8 cellular contexts compared by ENCODE assay signal in the genomic region with DNA sequence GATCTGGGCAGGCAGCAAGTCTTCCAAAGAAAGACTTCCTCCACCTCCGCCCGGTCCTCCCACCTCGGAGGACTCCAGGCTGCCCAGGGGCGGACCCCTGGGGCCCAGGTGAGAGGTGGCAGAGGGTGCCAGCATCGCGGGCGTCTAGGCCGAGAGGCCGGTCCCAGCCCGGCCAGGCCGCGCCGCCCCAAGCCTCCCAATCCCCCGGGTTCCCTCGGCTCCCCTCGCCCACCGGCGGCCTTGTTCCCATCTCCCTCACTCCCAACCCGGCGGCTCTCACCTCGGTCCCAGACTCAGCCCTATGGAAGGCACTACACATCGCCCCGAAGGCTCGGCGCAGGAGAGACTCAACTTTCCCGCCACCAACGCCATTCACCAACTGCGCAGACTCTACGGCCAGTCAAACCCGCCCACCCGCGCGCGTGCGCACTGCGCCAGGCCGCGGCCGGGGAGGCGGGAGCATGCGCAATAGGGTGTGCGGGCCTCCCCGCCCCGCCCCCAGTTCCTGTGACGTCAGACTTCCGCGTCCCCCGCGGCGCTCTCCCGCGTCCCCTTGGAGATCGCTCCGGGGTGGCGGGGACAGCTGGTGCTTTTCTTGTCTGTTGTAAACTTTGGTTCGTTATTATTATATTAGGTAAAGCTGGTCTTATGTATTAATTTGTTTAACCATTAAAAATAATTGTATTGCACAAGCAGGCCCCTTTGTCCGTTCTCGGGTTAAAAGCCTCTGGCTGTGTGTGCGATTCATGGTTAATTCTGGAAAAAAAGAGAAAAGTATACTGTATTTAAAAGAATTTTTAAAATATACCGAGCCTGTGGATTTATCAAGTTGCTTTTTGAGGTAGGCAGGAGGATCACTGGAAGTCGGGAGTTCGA. TPM values are rescaled to one million over a fixed set of nuclear protein-coding genes. Genes with fewer than 3 reads are reported as not detected.
DNase-seq lines count a peak whose midpoint lies in the region; ATAC-seq and TF ChIP-seq lines count a peak whose summit lies in the region.

A gene (minus strand): TSS at position 381 of the 876 bp plus-strand sequence. CDS start 62 bp downstream, at position 319.

- H3K4me3 Mint-ChIP-seq in activated T-cell treated with anti-CD3 and anti-CD28 coated beads, Interleukin-2, amount 50 U/mL, for 4 hours, result peak within 1 kb of the TSS; percentile 92

- H3K27me3 Mint-ChIP-seq in activated T-cell treated with anti-CD3 and anti-CD28 coated beads, Interleukin-2, amount 50 U/mL, for 4 hours (ENCODE audit: low read depth), result no peaks in the 10 kb centered on the region

- peak within 1 kb of the TSS; percentile 68 for H2AFZ ChIP-seq in KMS-11 (ENCODE audit: low read depth)

- no TSS peak for BruUV-seq in Panc1 (replicated peaks; lab: Mats Ljungman, UMichigan)

- H3K4me3 ChIP-seq in KMS-11 (IDR thresholded peaks at IDR 0.05; ENCODE audit: insufficient read depth, low read depth, low read length) (peak within 1 kb of the TSS; percentile 75), Panc1 (ENCODE audit: low read depth in 2 of 2, low read length in 2 of 2) (peak within 1 kb of the TSS; percentile 92 to 94), esophagus squamous epithelium (peak within 1 kb of the TSS; percentile 69 to 87 (median 80))

- H3K36me3 Mint-ChIP-seq in activated T-cell treated with anti-CD3 and anti-CD28 coated beads, Interleukin-2, amount 50 U/mL, for 4 hours (ENCODE audit: insufficient read depth), result no peaks in the 10 kb centered on the region

- WGBS in esophagus squamous epithelium, 2 donors, result 7 to 10% methylated on average over 9 to 27 of the region's 62 CpGs

- H3K4me1 ChIP-seq in KMS-11 (ENCODE audit: low read depth, poor library complexity, severe bottlenecking) (peaks cover 33% of the 10 kb centered on the region), Panc1 (ENCODE audit: control insufficient read depth, insufficient read depth, low read length) (peaks cover 9% of the 10 kb centered on the region), esophagus squamous epithelium (peaks cover 6 to 27% (median 7%) of the 10 kb centered on the region in 3 donors)

- CTCF ChIA-PET in Panc1 (lab: Charles Lee), result no interaction called here

- H3K4me1 Mint-ChIP-seq in activated T-cell treated with anti-CD3 and anti-CD28 coated beads, Interleukin-2, amount 50 U/mL, for 4 hours (ENCODE audit: low read depth), result peaks cover 10% of the 10 kb centered on the region

- peak within 1 kb of the TSS; percentile 85 for H3K9ac ChIP-seq in KMS-11

- peak; percentile 94 for DNase-seq in DMS79 treated with DMSO at 0.1 percent for 48 hours (lab: John Stamatoyannopoulos, UW)
- DNase-seq in Panc1 (ENCODE audit: low read depth, low spot score), result peak; percentile 78
- peak; percentile 96 for DNase-seq in activated T-cell treated with anti-CD3 and anti-CD28 coated beads, Interleukin-2, amount 50 U/mL, for 4 hours
- peak; percentile 50 for DNase-seq in esophagus squamous epithelium (lab: John Stamatoyannopoulos, UW)
- peak; percentile 96 for DNase-seq in myocyte (ENCODE audit: low read depth)
- peak; percentile 86 to 89 for DNase-seq in stimulated activated CD8-positive, alpha-beta memory T cell treated with anti-CD3 and anti-CD28 coated beads, Interleukin-7, amount 100 ng/mL, for 4 hours (ENCODE audit: low read depth in 2 of 2)

- intact Hi-C loops in Panc1 (cut with micrococcal nuclease; ENCODE audit: unreplicated experiment) (no loop called here), esophagus squamous epithelium (cut with DNase I) (no loop called here)

- ATAC-seq in GM21786 (IDR thresholded peaks at IDR 0.05; ENCODE audit: unreplicated experiment) (peak; percentile 90), Panc1 (peak; percentile 98)
- peak; percentile 97 for ATAC-seq in activated T-cell treated with anti-CD3 and anti-CD28 coated beads, Interleukin-2, amount 50 U/mL, for 4 hours

- H3K27ac ChIP-seq in KMS-11, result peak within 1 kb of the TSS; percentile 67
- H3K27ac ChIP-seq in Panc1 (ENCODE audit: low read length), result peak within 1 kb of the TSS; percentile 92
- peak within 1 kb of the TSS; percentile 75 to 88 (median 86) for H3K27ac ChIP-seq in esophagus squamous epithelium

- in situ Hi-C loops in Panc1 (cut with HindIII; ENCODE audit: low pct_unique_long_range_greater_than_20kb, low sequenced_read_pairs), result no loop called here

- peaks cover 46% of the 10 kb centered on the region for H3K79me2 ChIP-seq in KMS-11 (ENCODE audit: insufficient read depth, low read depth)

- H4K20me1 ChIP-seq in KMS-11 (ENCODE audit: insufficient read depth), result no peaks in the 10 kb centered on the region; the same call in 1 of the 2 replicates

- peak within 1 kb of the TSS; percentile 88 for H3K4me2 ChIP-seq in KMS-11

- TF ChIP-seq POLR2A in esophagus squamous epithelium (IDR thresholded peaks at IDR 0.05), result peak in 2 of 4 donors; percentile 40 to 71

- H3K36me3 ChIP-seq in KMS-11 (ENCODE audit: insufficient read depth) (no peaks in the 10 kb centered on the region; the same call in 1 of the 2 replicates), Panc1 (ENCODE audit: control insufficient read depth, insufficient read depth, low read length) (peaks cover 10% of the 10 kb centered on the region), esophagus squamous epithelium (no peaks in the 10 kb centered on the region)

- H3K27me3 ChIP-seq in KMS-11 (ENCODE audit: insufficient read depth, low read depth) (no peaks in the 10 kb centered on the region), Panc1 (ENCODE audit: control insufficient read depth, insufficient read depth, low read length) (no peaks in the 10 kb centered on the region), esophagus squamous epithelium (no peaks in the 10 kb centered on the region)

- H3K9me3 Mint-ChIP-seq in activated T-cell treated with anti-CD3 and anti-CD28 coated beads, Interleukin-2, amount 50 U/mL, for 4 hours, result no peaks in the 10 kb centered on the region

- POLR2A ChIA-PET in Panc1 (lab: Charles Lee), result no interaction called here

- no peaks in the 10 kb centered on the region for H3K9me3 ChIP-seq in Panc1 (ENCODE audit: control insufficient read depth, insufficient read depth, low read depth, low read length)
- no peaks in the 10 kb centered on the region for H3K9me3 ChIP-seq in esophagus squamous epithelium

- TF ChIP-seq CTCF in KMS-11 (conservative IDR thresholded peaks at IDR 0.05; ENCODE audit: low read depth, low read length), result no peak
- no peak for TF ChIP-seq CTCF in Panc1 (IDR thresholded peaks at IDR 0.05)
- TF ChIP-seq CTCF in esophagus squamous epithelium (IDR thresholded peaks at IDR 0.05), result peak in 1 of 6 experiments; percentile 41

RNA-seq across cellular contexts. Expression of the gene that starts here (rescaled TPM):
- 10.3 TPM for total RNA-seq in Panc1 (2021; ENCODE audit: unreplicated experiment)
- 2.4 TPM for polyA plus RNA-seq in Panc1 (2012; ENCODE audit: insufficient read length)
- total RNA-seq in activated T-cell treated with anti-CD3 and anti-CD28 coated beads, Interleukin-2, amount 50 U/mL, for 4 hours, result 10 to 100 TPM in 2 of 3 donors, 1 to 10 TPM in 1; 8.2 to 14.6 (median 11.4) TPM
- 1 to 10 TPM; 1.5 to 5.5 (median 1.9) TPM for total RNA-seq in esophagus squamous epithelium
- 0.62 and 0.88 TPM in 2 replicates for total RNA-seq in myocyte
- polyA plus RNA-seq in myocyte (2012), result 0.20 TPM

Comparison
In these comparisons a context has a peak if more than half of its experiments do, and no peak if none do; other contexts are left out.
1. Peak in every context shown above with its lines: DNase-seq, ATAC-seq, H3K4me3 ChIP-seq and H3K27ac ChIP-seq.
2. Peak in DNase-seq in myocyte; RNA of the gene not detected or under 1 TPM.